8 cellular contexts compared by ENCODE assay signal in the genomic region with DNA sequence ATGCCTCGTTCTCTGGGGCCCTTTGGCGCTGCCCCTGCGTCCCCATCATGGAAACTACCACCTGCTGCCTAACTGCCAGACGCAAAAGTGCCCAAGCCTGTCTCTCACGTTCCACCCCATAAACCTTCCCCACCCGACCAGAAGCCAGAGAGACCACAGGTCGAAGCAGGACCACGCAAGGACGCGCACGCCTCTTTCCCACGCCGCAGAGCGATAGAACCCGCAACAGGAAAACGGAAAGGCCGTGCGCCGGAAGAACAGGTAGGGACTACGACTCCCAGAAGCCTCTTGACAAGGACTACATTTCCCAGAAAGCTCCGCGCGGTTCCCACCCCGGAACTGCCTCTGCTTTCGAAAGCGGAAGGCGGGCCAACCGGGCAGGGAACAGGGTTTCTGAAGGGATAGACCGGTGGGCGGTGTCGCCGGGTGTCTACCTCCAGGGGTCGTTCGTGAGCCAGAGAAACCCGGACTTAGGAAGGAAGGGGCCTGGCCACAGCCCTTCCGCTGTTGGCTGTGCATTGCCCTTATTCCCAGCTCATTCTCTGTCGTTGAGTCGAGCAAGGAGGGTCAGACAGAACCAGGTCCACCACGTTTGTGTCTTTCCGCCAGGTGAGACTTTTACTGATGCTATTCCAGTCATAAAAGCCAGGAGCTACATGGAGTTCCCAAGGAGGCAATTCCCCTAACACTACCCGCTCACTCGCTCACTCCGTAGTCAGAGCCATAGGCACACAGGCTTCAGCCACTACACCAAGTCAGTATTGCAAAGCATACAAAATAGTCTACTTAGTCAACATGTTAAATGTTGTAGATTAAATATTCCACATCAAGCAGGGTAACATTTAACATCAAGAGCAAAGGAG. TPM values are rescaled to one million over a fixed set of nuclear protein-coding genes. Genes with fewer than 3 reads are reported as not detected.
DNase-seq lines count a peak whose midpoint lies in the region; ATAC-seq and TF ChIP-seq lines count a peak whose summit lies in the region.

No MANE protein-coding gene starts in this region.

- H3K4me1 ChIP-seq in adrenal gland (replicated peaks in 1 of 2): peaks cover 6 to 13% of the 10 kb centered on the region in 2 donors
- H3K4me1 ChIP-seq in heart right ventricle: peaks cover 4 to 26% (median 16%) of the 10 kb centered on the region in 9 donors

- DNase-seq in NCI-H1417 (lab: John Stamatoyannopoulos, UW) (peak; percentile 96 to 99 (median 97)), SW 1271 (lab: John Stamatoyannopoulos, UW) (peak; percentile 94 to 98), adrenal gland (peak; percentile 96 to 99 (median 99)), heart right ventricle (peak; percentile 98 to 99), posterior vena cava (ENCODE audit: low spot score) (peak; percentile 99), ureter (ENCODE audit: low spot score) (peak; percentile 99)

- peak overlapping the region in 4 of 5 donors; percentile 24 to 86 (median 55) for H3K27ac ChIP-seq in adrenal gland
- peak overlapping the region; percentile 19 to 89 (median 86) for H3K27ac ChIP-seq in heart right ventricle

- intact Hi-C loops in adrenal gland (cut with DNase I): no loop called here
- intact Hi-C loops in heart right ventricle (cut with DNase I): loop anchor here in 9 of 10 donors (2.0 to 10.0 kb wide), 11 partner anchors 41 to 253 kb away; partner anchors contain the start of gene ZBTB38 (in 1 of the 9)
- intact Hi-C loops in posterior vena cava (cut with DNase I): loop anchor here (5.0 to 10.0 kb wide), 3 partner anchors 53 to 146 kb away; partner anchors contain the start of gene ZBTB38 (in 1 of the 2)

- H3K27me3 ChIP-seq in adrenal gland (no peaks in the 10 kb centered on the region), heart right ventricle (no peaks in the 10 kb centered on the region)

- TF ChIP-seq POLR2A in adrenal gland (IDR thresholded peaks at IDR 0.05): peak; percentile 35 to 59

- ATAC-seq in HG02763 (IDR thresholded peaks at IDR 0.05; ENCODE audit: unreplicated experiment) (peak; percentile 99), heart right ventricle (peak; percentile 97 to 100 (median 99))

- 4 to 8% (median 6%) methylated on average over 31 to 43 of the region's 43 CpGs for WGBS in adrenal gland, 4 donors
- WGBS in heart right ventricle, 2 donors: 4% methylated on average over 43 of the region's 43 CpGs

- peak overlapping the region; percentile 3 to 82 (median 42) for H3K4me3 ChIP-seq in adrenal gland
- H3K4me3 ChIP-seq in heart right ventricle: peak overlapping the region; percentile 42 to 79 (median 72)

- TF ChIP-seq CTCF in GM12874 (IDR thresholded peaks at IDR 0.05; ENCODE audit: insufficient read depth, low read depth, low read length): peak; percentile 89
- peak; percentile 21 to 80 (median 72) for TF ChIP-seq CTCF in adrenal gland (IDR thresholded peaks at IDR 0.05)
- TF ChIP-seq CTCF in heart right ventricle (IDR thresholded peaks at IDR 0.05): peak; percentile 57 to 93 (median 80)

- H3K36me3 ChIP-seq in adrenal gland (replicated peaks in 1 of 2): no peaks in the 10 kb centered on the region
- H3K36me3 ChIP-seq in heart right ventricle: no peaks in the 10 kb centered on the region

- no peaks in the 10 kb centered on the region for H3K9me3 ChIP-seq in adrenal gland (replicated peaks in 1 of 3)
- H3K9me3 ChIP-seq in heart right ventricle: no peaks in the 10 kb centered on the region

RNA-seq across cellular contexts. Expression of gene ZBTB38, which starts 56.6 kb away (rescaled TPM):
- total RNA-seq in adrenal gland (100 to 1,000 TPM; 116 to 231 (median 167) TPM), heart right ventricle (100 to 1,000 TPM in 8 of 10 donors, 10 to 100 TPM in 2; 86.8 to 156 (median 139) TPM), posterior vena cava (100 to 1,000 TPM; 101 to 125 TPM), ureter (121 TPM)
- polyA plus RNA-seq in adrenal gland (10 to 100 TPM; 12.0 to 73.9 (median 14.5) TPM), heart right ventricle (10 to 100 TPM; 14.7 to 21.3 TPM)

Comparison
In these comparisons a context has a peak if more than half of its experiments do, and no peak if none do; other contexts are left out.
1. Peak in every context shown above with its lines: DNase-seq, ATAC-seq, H3K4me3 ChIP-seq and H3K27ac ChIP-seq.
2. intact Hi-C loops: an anchor here in heart right ventricle (2.0 to 10.0 kb wide) and posterior vena cava (5.0 to 10.0 kb wide); none called in adrenal gland.